Comparison of ENCODE assay signal across 30 cellular contexts in the genomic region with DNA sequence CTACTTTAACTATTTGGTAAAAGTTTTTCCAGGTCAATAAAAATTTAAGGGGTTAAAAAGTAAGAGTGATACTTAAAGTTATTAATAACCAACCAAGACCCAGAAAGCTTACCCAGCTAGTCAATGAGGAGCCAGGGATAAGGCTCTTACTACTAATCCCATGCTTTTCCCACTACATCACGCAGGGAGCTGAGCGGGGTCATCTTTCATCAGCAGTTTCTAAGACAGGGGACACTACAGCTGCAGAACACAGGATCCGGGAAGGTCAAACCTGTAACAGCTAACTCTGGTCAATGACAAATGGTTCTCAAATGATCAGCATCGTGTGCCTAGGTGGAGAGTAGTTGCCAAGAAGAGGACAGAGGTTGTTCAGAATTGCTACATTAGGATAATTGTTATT.
"Had no signal": no experiment of that assay in that cellular context is flagged by ENCODE, and none has a peak within 500 bp of the region (broad histone marks: within the 10 kb centered on the region; RNA-seq: fewer than 3 reads in every experiment).

No MANE protein-coding gene starts in this region.

- H3K4me1 ChIP-seq: colonic mucosa, esophagus squamous epithelium, gastroesophageal sphincter, heart right ventricle had no signal

- H3K27ac ChIP-seq: colonic mucosa, epithelial cell of prostate, esophagus squamous epithelium, gastroesophageal sphincter, heart right ventricle, VCaP had no signal

- DNase-seq: activated B cell treated with CpG ODN at 0.5 μM for 24 hours; activated CD4-positive, alpha-beta T cell treated with anti-CD3 and anti-CD28 coated beads for 48 hours; activated CD4-positive, alpha-beta T cell treated with anti-CD3 and anti-CD28 coated beads, Interleukin-2, amount 50 U/mL, for 1 hour; activated CD4-positive, alpha-beta T cell treated with anti-CD3 and anti-CD28 coated beads, Interleukin-2, amount 50 U/mL, for 48 hours; activated CD8-positive, alpha-beta memory T cell treated with anti-CD3 and anti-CD28 coated beads for 24 hours; activated CD8-positive, alpha-beta T cell treated with anti-CD3 and anti-CD28 coated beads for 36 hours; activated effector memory CD4-positive, alpha-beta T cell treated with Interleukin-2 at 50 U/mL for 16 hours; activated gamma-delta T cell treated with Interleukin-2 at 50 U/mL for 16 hours; activated naive CD4-positive, alpha-beta T cell treated with anti-CD3 and anti-CD28 coated beads, Interleukin-2, amount 50 U/mL, for 16 hours; activated naive CD4-positive, alpha-beta T cell treated with Interleukin-2 at 50 U/mL for 16 hours; activated T-cell treated with anti-CD3 and anti-CD28 coated beads, Interleukin-2, amount 50 U/mL, for 4 hours; amniotic stem cell; anterior cingulate cortex; caudate nucleus; cerebellar nuclear complex; colonic mucosa; effector CD8-positive, alpha-beta T cell; esophagus squamous epithelium; foreskin melanocyte; heart right ventricle; T-helper 1 cell; T-helper 17 cell had no signal

- H3K27me3 ChIP-seq: colonic mucosa, esophagus squamous epithelium, gastroesophageal sphincter, heart right ventricle had no signal

- ATAC-seq: activated CD4-positive, CD25-positive, alpha-beta regulatory T cell treated with anti-CD3 and anti-CD28 coated beads, Interleukin-2, amount 50 U/mL, for 24 hours; activated CD8-positive, alpha-beta T cell treated with anti-CD3 and anti-CD28 coated beads for 36 hours; activated T-cell treated with anti-CD3 and anti-CD28 coated beads, Interleukin-2, amount 50 U/mL, for 4 hours; activated T-helper 17 cell treated with anti-CD3 and anti-CD28 coated beads, Interleukin-2, amount 50 U/mL, for 72 hours; gastroesophageal sphincter; heart right ventricle; T-helper 17 cell had no signal

- H3K36me3 ChIP-seq: colonic mucosa had no signal

- H3K9me3 ChIP-seq: colonic mucosa, esophagus squamous epithelium, gastroesophageal sphincter, heart right ventricle had no signal

- FAIRE-seq: astrocyte, endometrium, endothelial cell of umbilical vein had no signal

- H3K4me3 ChIP-seq: colonic mucosa, esophagus squamous epithelium, gastroesophageal sphincter, heart right ventricle had no signal
